1 cellular context compared by ENCODE assay signal in the genomic region with DNA sequence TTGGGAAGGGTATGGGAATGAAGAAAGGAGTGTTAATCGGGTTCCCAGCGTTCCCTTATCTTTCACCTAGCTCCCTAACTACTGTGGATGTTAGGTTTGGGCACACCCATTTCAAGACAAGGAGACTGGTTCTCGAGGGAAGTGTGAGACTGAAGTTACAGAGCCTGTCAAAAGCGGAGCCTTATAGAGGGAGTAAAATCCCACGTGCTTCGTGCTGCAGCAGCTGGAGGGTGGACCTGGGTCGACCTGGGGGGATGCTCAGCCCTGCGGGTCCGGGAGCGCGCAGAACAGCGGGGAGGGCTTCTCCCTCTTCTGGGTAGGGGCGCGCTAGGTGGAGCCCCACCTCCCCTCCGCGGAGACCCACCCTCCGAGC.
TF ChIP-seq lines count a peak whose summit lies in the region.

No MANE protein-coding gene starts in this region.

TF ChIP-seq in K562, 482 proteins besides CTCF, POLR2A, EP300 and RAD21:
- TF ChIP-seq, protein P1, sequence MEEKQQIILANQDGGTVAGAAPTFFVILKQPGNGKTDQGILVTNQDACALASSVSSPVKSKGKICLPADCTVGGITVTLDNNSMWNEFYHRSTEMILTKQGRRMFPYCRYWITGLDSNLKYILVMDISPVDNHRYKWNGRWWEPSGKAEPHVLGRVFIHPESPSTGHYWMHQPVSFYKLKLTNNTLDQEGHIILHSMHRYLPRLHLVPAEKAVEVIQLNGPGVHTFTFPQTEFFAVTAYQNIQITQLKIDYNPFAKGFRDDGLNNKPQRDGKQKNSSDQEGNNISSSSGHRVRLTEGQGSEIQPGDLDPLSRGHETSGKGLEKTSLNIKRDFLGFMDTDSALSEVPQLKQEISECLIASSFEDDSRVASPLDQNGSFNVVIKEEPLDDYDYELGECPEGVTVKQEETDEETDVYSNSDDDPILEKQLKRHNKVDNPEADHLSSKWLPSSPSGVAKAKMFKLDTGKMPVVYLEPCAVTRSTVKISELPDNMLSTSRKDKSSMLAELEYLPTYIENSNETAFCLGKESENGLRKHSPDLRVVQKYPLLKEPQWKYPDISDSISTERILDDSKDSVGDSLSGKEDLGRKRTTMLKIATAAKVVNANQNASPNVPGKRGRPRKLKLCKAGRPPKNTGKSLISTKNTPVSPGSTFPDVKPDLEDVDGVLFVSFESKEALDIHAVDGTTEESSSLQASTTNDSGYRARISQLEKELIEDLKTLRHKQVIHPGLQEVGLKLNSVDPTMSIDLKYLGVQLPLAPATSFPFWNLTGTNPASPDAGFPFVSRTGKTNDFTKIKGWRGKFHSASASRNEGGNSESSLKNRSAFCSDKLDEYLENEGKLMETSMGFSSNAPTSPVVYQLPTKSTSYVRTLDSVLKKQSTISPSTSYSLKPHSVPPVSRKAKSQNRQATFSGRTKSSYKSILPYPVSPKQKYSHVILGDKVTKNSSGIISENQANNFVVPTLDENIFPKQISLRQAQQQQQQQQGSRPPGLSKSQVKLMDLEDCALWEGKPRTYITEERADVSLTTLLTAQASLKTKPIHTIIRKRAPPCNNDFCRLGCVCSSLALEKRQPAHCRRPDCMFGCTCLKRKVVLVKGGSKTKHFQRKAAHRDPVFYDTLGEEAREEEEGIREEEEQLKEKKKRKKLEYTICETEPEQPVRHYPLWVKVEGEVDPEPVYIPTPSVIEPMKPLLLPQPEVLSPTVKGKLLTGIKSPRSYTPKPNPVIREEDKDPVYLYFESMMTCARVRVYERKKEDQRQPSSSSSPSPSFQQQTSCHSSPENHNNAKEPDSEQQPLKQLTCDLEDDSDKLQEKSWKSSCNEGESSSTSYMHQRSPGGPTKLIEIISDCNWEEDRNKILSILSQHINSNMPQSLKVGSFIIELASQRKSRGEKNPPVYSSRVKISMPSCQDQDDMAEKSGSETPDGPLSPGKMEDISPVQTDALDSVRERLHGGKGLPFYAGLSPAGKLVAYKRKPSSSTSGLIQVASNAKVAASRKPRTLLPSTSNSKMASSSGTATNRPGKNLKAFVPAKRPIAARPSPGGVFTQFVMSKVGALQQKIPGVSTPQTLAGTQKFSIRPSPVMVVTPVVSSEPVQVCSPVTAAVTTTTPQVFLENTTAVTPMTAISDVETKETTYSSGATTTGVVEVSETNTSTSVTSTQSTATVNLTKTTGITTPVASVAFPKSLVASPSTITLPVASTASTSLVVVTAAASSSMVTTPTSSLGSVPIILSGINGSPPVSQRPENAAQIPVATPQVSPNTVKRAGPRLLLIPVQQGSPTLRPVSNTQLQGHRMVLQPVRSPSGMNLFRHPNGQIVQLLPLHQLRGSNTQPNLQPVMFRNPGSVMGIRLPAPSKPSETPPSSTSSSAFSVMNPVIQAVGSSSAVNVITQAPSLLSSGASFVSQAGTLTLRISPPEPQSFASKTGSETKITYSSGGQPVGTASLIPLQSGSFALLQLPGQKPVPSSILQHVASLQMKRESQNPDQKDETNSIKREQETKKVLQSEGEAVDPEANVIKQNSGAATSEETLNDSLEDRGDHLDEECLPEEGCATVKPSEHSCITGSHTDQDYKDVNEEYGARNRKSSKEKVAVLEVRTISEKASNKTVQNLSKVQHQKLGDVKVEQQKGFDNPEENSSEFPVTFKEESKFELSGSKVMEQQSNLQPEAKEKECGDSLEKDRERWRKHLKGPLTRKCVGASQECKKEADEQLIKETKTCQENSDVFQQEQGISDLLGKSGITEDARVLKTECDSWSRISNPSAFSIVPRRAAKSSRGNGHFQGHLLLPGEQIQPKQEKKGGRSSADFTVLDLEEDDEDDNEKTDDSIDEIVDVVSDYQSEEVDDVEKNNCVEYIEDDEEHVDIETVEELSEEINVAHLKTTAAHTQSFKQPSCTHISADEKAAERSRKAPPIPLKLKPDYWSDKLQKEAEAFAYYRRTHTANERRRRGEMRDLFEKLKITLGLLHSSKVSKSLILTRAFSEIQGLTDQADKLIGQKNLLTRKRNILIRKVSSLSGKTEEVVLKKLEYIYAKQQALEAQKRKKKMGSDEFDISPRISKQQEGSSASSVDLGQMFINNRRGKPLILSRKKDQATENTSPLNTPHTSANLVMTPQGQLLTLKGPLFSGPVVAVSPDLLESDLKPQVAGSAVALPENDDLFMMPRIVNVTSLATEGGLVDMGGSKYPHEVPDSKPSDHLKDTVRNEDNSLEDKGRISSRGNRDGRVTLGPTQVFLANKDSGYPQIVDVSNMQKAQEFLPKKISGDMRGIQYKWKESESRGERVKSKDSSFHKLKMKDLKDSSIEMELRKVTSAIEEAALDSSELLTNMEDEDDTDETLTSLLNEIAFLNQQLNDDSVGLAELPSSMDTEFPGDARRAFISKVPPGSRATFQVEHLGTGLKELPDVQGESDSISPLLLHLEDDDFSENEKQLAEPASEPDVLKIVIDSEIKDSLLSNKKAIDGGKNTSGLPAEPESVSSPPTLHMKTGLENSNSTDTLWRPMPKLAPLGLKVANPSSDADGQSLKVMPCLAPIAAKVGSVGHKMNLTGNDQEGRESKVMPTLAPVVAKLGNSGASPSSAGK (IDR thresholded peaks at IDR 0.05): peak; percentile 59
- TF ChIP-seq SMAD2 (IDR thresholded peaks at IDR 0.05; ENCODE audit: low read depth, low read length) (no peak), MNT (conservative IDR thresholded peaks at IDR 0.05) (peak; percentile 68 to 85; a peak in 3 of 4 replicates), L3MBTL2 (IDR thresholded peaks at IDR 0.05) (peak; percentile 81), POLR3A (IDR thresholded peaks at IDR 0.05; ENCODE audit: borderline replicate concordance, extremely low read depth, insufficient read depth, insufficient read length) (no peak), SIN3A (IDR thresholded peaks at IDR 0.05; ENCODE audit: borderline replicate concordance in 2 of 2, control insufficient read depth in 1 of 2, low read depth in 2 of 2, low read length in 2 of 2) (peak; percentile 69 to 75; a peak in 2 of 4 replicates), ZHX1 (conservative IDR thresholded peaks at IDR 0.05; ENCODE audit: low read length) (no peak), MAX (CRISPR knock-in tag; IDR thresholded peaks at IDR 0.05) (peak; percentile 57), MYC (IDR thresholded peaks at IDR 0.05; ENCODE audit: low read depth, low read length) (peak; percentile 10; the same call in 1 of the 2 replicates), MYC (CRISPR knock-in tag; IDR thresholded peaks at IDR 0.05; ENCODE audit: borderline replicate concordance, low read depth) (no peak), HDAC1 (IDR thresholded peaks at IDR 0.05) (peak in 1 of 2 experiments; percentile 56; a peak in 2 of 4 replicates), NEUROD1 (IDR thresholded peaks at IDR 0.05; ENCODE audit: borderline replicate concordance, low read depth, low read length, partially characterized antibody) (no peak), ZNF740 (CRISPR knock-in tag; IDR thresholded peaks at IDR 0.05) (peak; percentile 95), ZNF740 (tag; IDR thresholded peaks at IDR 0.05) (no peak; a peak in 1 of 4 replicates), SRF (CRISPR knock-in tag; IDR thresholded peaks at IDR 0.05) (0 out of 4 replicates have a peak, but pooled peaks of 1 of the 2 experiments have one; percentile 8), USF2 (CRISPR knock-in tag; IDR thresholded peaks at IDR 0.05) (peak; percentile 41; the same call in 1 of the 2 replicates), FOS (IDR thresholded peaks at IDR 0.05; ENCODE audit: extremely low read depth, insufficient read length) (no peak), MXI1 (IDR thresholded peaks at IDR 0.05; ENCODE audit: low read depth, low read length) (peak; percentile 71)
- TF ChIP-seq, protein P2, sequence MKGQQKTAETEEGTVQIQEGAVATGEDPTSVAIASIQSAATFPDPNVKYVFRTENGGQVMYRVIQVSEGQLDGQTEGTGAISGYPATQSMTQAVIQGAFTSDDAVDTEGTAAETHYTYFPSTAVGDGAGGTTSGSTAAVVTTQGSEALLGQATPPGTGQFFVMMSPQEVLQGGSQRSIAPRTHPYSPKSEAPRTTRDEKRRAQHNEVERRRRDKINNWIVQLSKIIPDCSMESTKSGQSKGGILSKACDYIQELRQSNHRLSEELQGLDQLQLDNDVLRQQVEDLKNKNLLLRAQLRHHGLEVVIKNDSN (CRISPR knock-in tag; IDR thresholded peaks at IDR 0.05): peak; percentile 15; the same call in 1 of the 2 replicates
- TF ChIP-seq, protein P3, sequence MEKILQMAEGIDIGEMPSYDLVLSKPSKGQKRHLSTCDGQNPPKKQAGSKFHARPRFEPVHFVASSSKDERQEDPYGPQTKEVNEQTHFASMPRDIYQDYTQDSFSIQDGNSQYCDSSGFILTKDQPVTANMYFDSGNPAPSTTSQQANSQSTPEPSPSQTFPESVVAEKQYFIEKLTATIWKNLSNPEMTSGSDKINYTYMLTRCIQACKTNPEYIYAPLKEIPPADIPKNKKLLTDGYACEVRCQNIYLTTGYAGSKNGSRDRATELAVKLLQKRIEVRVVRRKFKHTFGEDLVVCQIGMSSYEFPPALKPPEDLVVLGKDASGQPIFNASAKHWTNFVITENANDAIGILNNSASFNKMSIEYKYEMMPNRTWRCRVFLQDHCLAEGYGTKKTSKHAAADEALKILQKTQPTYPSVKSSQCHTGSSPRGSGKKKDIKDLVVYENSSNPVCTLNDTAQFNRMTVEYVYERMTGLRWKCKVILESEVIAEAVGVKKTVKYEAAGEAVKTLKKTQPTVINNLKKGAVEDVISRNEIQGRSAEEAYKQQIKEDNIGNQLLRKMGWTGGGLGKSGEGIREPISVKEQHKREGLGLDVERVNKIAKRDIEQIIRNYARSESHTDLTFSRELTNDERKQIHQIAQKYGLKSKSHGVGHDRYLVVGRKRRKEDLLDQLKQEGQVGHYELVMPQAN (IDR thresholded peaks at IDR 0.05; ENCODE audit: borderline replicate concordance): peak; percentile 63; the same call in 1 of the 2 replicates
- TF ChIP-seq, protein P4, sequence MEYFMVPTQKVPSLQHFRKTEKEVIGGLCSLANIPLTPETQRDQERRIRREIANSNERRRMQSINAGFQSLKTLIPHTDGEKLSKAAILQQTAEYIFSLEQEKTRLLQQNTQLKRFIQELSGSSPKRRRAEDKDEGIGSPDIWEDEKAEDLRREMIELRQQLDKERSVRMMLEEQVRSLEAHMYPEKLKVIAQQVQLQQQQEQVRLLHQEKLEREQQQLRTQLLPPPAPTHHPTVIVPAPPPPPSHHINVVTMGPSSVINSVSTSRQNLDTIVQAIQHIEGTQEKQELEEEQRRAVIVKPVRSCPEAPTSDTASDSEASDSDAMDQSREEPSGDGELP (CRISPR knock-in tag; IDR thresholded peaks at IDR 0.05; ENCODE audit: borderline replicate concordance): peak; percentile 71
